Comparison of ENCODE assay signal across 20 cellular contexts in the genomic region with DNA sequence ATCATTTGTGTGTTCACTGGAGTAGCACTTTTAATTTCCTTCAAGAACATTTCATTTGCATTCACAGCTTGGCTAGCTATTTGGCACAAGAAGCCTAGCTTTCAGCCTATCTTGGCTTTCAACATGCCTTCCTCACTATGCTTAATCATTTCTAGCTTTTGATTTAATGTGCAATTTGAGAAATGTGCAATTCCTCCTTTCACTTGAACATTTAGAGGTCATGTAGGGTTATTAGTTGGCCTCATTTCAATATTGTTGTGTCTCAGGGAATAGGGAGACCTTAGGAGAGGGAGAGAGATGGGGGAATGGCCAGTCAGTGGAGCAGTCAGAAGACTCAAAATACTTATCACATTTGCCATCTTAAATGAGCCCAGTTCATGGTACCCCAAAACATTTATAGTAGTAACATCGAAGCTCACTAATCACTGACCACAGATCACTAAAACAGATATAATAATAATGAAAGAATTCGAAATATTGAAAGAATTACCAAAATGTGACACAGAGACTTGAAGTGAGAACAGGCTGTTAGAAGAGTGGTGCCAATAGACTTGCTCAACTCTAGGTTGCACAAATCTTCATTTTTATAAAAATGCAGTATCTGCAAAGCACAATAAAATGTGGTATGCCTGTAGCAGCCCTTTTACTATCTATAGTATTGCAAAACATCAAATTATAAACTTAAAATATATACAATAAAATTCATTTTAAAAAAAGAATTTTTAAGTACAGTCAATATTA.
A peak's percentile ranks its signal among the peaks of the same experiment; 100 is the strongest.
DNase-seq lines count a peak whose midpoint lies in the region; ATAC-seq and TF ChIP-seq lines count a peak whose summit lies in the region.
"Had no signal": no experiment of that assay in that cellular context is flagged by ENCODE, and none has a peak within 500 bp of the region (broad histone marks: within the 10 kb centered on the region; RNA-seq: fewer than 3 reads in every experiment).

No MANE protein-coding gene starts in this region.

- no peak overlapping the region for H3K4me3 ChIP-seq in choroid plexus epithelial cell (ENCODE audit: low read depth, low read length)
- H3K4me3 ChIP-seq in heart left ventricle = no peak overlapping the region
- no peak overlapping the region for H3K4me3 ChIP-seq in aorta (ENCODE audit: low read length in 2 of 2)
- no peak overlapping the region for H3K4me3 ChIP-seq in body of pancreas
- H3K4me3 ChIP-seq: BLaER1 treated with 17β-estradiol and CSF1 and Interleukin-3, amounts not matched to agents 10 nM and 100 nM; SK-N-MC had no signal

- H3K36me3 ChIP-seq in heart left ventricle = no peaks in the 10 kb centered on the region
- H3K36me3 ChIP-seq in aorta (ENCODE audit: control insufficient read depth in 1 of 2, insufficient read depth in 2 of 2, low read length in 1 of 2) = no peaks in the 10 kb centered on the region
- no peaks in the 10 kb centered on the region for H3K36me3 ChIP-seq in body of pancreas (replicated peaks in 1 of 2; ENCODE audit: insufficient read depth in 1 of 2, low read depth in 2 of 2)
- H3K36me3 ChIP-seq: BLaER1 treated with 17β-estradiol and CSF1 and Interleukin-3, amounts not matched to agents 10 nM and 100 nM had no signal

- TF ChIP-seq CTCF in choroid plexus epithelial cell (conservative IDR thresholded peaks at IDR 0.05; ENCODE audit: low read depth, low read length) (no peak), heart left ventricle (IDR thresholded peaks at IDR 0.05) (no peak), omental fat pad (IDR thresholded peaks at IDR 0.05) (no peak), body of pancreas (IDR thresholded peaks at IDR 0.05) (no peak)

- H3K27me3 ChIP-seq in heart left ventricle = no peaks in the 10 kb centered on the region
- H3K27me3 ChIP-seq in aorta (ENCODE audit: control insufficient read depth in 1 of 2, insufficient read depth in 2 of 2, low read length in 1 of 2) = no peaks in the 10 kb centered on the region
- H3K27me3 ChIP-seq in body of pancreas = no peaks in the 10 kb centered on the region
- H3K27me3 ChIP-seq: BLaER1 treated with 17β-estradiol and CSF1 and Interleukin-3, amounts not matched to agents 10 nM and 100 nM had no signal

- no peak for TF ChIP-seq POLR2A in heart left ventricle (IDR thresholded peaks at IDR 0.05)
- no peak for TF ChIP-seq POLR2A in body of pancreas (IDR thresholded peaks at IDR 0.05)

- peak overlapping the region in 2 of 12 donors; percentile 9 to 48 for H3K27ac ChIP-seq in heart left ventricle
- H3K27ac ChIP-seq in aorta (ENCODE audit: low read depth in 1 of 2, low read length in 2 of 2) = no peak overlapping the region
- H3K27ac ChIP-seq in body of pancreas = no peak overlapping the region
- H3K27ac ChIP-seq: BLaER1 treated with 17β-estradiol and CSF1 and Interleukin-3, amounts not matched to agents 10 nM and 100 nM; SK-N-MC had no signal

- DNase-seq in choroid plexus epithelial cell (ENCODE audit: low read depth) (peak; percentile 2), heart left ventricle (no peak), omental fat pad (ENCODE audit: low spot score) (no peak), aorta (no peak), body of pancreas (no peak), AG08396 (ENCODE audit: low spot score) (no peak)
- DNase-seq: CD8-positive, alpha-beta T cell; DMS153; GOT3; MV-4-11; NCI-H1694; NCI-H2081; NCI-H2171; NCI-H526; PC-3; SHP77 treated with DMSO at 0.1 percent for 48 hours had no signal

- WGBS in heart left ventricle, 4 donors = 41 to 60% (median 55%) methylated on average over 2 of the region's 2 CpGs
- WGBS in aorta, 2 donors = 48 to 56% methylated on average over 2 of the region's 2 CpGs
- 41 to 52% methylated on average over 2 of the region's 2 CpGs for WGBS in body of pancreas, 2 donors

- H3K4me1 ChIP-seq in heart left ventricle = no peaks in the 10 kb centered on the region
- H3K4me1 ChIP-seq in aorta (ENCODE audit: control insufficient read depth in 1 of 2, insufficient read depth in 2 of 2, low read length in 2 of 2) = no peaks in the 10 kb centered on the region
- H3K4me1 ChIP-seq in body of pancreas = no peaks in the 10 kb centered on the region
- H3K4me1 ChIP-seq: BLaER1 treated with 17β-estradiol and CSF1 and Interleukin-3, amounts not matched to agents 10 nM and 100 nM had no signal

- H3K9me3 ChIP-seq in heart left ventricle = peaks cover 0 to 4% (median 0%) of the 10 kb centered on the region in 12 donors
- H3K9me3 ChIP-seq in aorta (ENCODE audit: control insufficient read depth, low read length) = peaks cover 1% of the 10 kb centered on the region
- no peaks in the 10 kb centered on the region for H3K9me3 ChIP-seq in body of pancreas
- H3K9me3 ChIP-seq: BLaER1 treated with 17β-estradiol and CSF1 and Interleukin-3, amounts not matched to agents 10 nM and 100 nM had no signal

- intact Hi-C loops in heart left ventricle (cut with DNase I) (no loop called here), aorta (cut with DNase I) (no loop called here), body of pancreas (cut with DNase I) (no loop called here)

- ATAC-seq in heart left ventricle (peak in 3 of 4 donors; percentile 44 to 63 (median 61)), omental fat pad (ENCODE audit: low FRiP score) (peak; percentile 73), aorta (ENCODE audit: low FRiP score) (peak; percentile 48), body of pancreas (no peak), HG02759 (IDR thresholded peaks at IDR 0.05; ENCODE audit: unreplicated experiment) (no peak)
- ATAC-seq: CD8-positive, alpha-beta T cell; HCT116; PC-3 had no signal

Comparison
In these comparisons a context has a peak if more than half of its experiments do, and no peak if none do; other contexts are left out.
1. ATAC-seq: peak in heart left ventricle (3 of 4), omental fat pad (single experiment) and aorta (single experiment); none in body of pancreas (single experiment) and HG02759 (single experiment).